Comparison of ENCODE assay signal across 9 cellular contexts in genomic region chrX:136747003-136747986, GRCh38. TPM values are rescaled to one million over a fixed set of nuclear protein-coding genes. Genes with fewer than 3 reads are reported as not detected.
A peak's percentile ranks its signal among the peaks of the same experiment; 100 is the strongest.
DNase-seq lines count a peak whose midpoint lies in the region; ATAC-seq, FAIRE-seq and TF ChIP-seq lines count a peak whose summit lies in the region.
"Had no signal": no experiment of that assay in that cellular context is flagged by ENCODE, and none has a peak within 500 bp of the region (broad histone marks: within the 10 kb centered on the region; RNA-seq: fewer than 3 reads in every experiment).

No MANE protein-coding gene starts in this region.

- peaks cover 59% of the 10 kb centered on the region for H3K36me3 Mint-ChIP-seq in T-helper 2 cell treated with Interferon-gamma antibody and Interleukin-4, amounts not matched to agents 5 μg/mL and 100 μg/mL, for 36 hours (ENCODE audit: low read depth)
- peaks cover 2% of the 10 kb centered on the region for H3K36me3 Mint-ChIP-seq in T-helper 17 cell (ENCODE audit: low read depth)

- no peak overlapping the region for H3K4me3 ChIP-seq in pancreas

- H3K4me1 ChIP-seq in pancreas = no peaks in the 10 kb centered on the region

- H3K27me3 Mint-ChIP-seq in T-helper 2 cell treated with Interferon-gamma antibody and Interleukin-4, amounts not matched to agents 5 μg/mL and 100 μg/mL, for 36 hours (ENCODE audit: low read depth) = no peaks in the 10 kb centered on the region
- H3K27me3 Mint-ChIP-seq in T-helper 17 cell = no peaks in the 10 kb centered on the region

- no peaks in the 10 kb centered on the region for H3K9me3 ChIP-seq in T-helper 17 cell (ENCODE audit: control insufficient read depth, low read length, poor library complexity, severe bottlenecking)
- H3K9me3 ChIP-seq in pancreas = no peaks in the 10 kb centered on the region

- TF ChIP-seq CTCF in pancreas (IDR thresholded peaks at IDR 0.05) = no peak

- peaks cover 82% of the 10 kb centered on the region for H3K4me1 Mint-ChIP-seq in T-helper 2 cell treated with Interferon-gamma antibody and Interleukin-4, amounts not matched to agents 5 μg/mL and 100 μg/mL, for 36 hours (ENCODE audit: low read depth)
- H3K4me1 Mint-ChIP-seq in T-helper 17 cell = peaks cover 41% of the 10 kb centered on the region

- no peak for DNase-seq in T-helper 2 cell treated with Interferon-gamma antibody and Interleukin-4, amounts not matched to agents 5 μg/mL and 100 μg/mL, for 36 hours (ENCODE audit: low spot score)
- DNase-seq in T-helper 2 cell (no peak), T-helper 17 cell (no peak), pancreas (no peak), GM03348 (ENCODE audit: low spot score) (no peak), NCI-H187 treated with DMSO at 0.1 percent for 48 hours (lab: John Stamatoyannopoulos, UW) (no peak)
- DNase-seq: IMR-90 had no signal

- 62 to 70% methylated on average over 8 of the region's 8 CpGs for WGBS in pancreas, 2 donors

- H3K27ac ChIP-seq in pancreas = no peak overlapping the region

- peak overlapping the region; percentile 81 for H3K27ac Mint-ChIP-seq in T-helper 2 cell treated with Interferon-gamma antibody and Interleukin-4, amounts not matched to agents 5 μg/mL and 100 μg/mL, for 36 hours
- H3K27ac Mint-ChIP-seq in T-helper 17 cell = peak overlapping the region; percentile 93

- no peaks in the 10 kb centered on the region for H3K27me3 ChIP-seq in pancreas

- intact Hi-C loops in pancreas (cut with DNase I) = no loop called here

- H3K9me3 Mint-ChIP-seq in T-helper 2 cell treated with Interferon-gamma antibody and Interleukin-4, amounts not matched to agents 5 μg/mL and 100 μg/mL, for 36 hours = no peaks in the 10 kb centered on the region

- ATAC-seq in HG02870 (IDR thresholded peaks at IDR 0.05; ENCODE audit: unreplicated experiment) (peak; percentile 49), T-helper 17 cell (peak; percentile 44), pancreas (no peak), HG02938 (IDR thresholded peaks at IDR 0.05; ENCODE audit: unreplicated experiment) (no peak)

- H3K4me3 Mint-ChIP-seq in T-helper 2 cell treated with Interferon-gamma antibody and Interleukin-4, amounts not matched to agents 5 μg/mL and 100 μg/mL, for 36 hours = peak overlapping the region; percentile 71
- no peak overlapping the region for H3K4me3 Mint-ChIP-seq in T-helper 17 cell

- H3K36me3 ChIP-seq in pancreas = no peaks in the 10 kb centered on the region

- FAIRE-seq in pancreas (lab: Jason Lieb, UNC) = peak; percentile 51

RNA-seq across cellular contexts. Expression of gene ARHGEF6, which starts 33.4 kb away (rescaled TPM):
- total RNA-seq in T-helper 17 cell (10 to 100 TPM; 68.6 to 70.7 TPM), pancreas (1 to 10 TPM; 1.2 to 6.2 (median 2.7) TPM)
- polyA plus RNA-seq in pancreas = 1 to 10 TPM; 1.2 to 1.9 TPM

Comparison
In these comparisons a context has a peak if more than half of its experiments do, and no peak if none do; other contexts are left out.
1. ATAC-seq: peak in HG02870 (single experiment) and T-helper 17 cell (single experiment); none in pancreas (0 of 4) and HG02938 (single experiment).
2. RNA of gene ARHGEF6, which starts 33.4 kb away (total RNA-seq): 68.6 to 70.7 TPM in T-helper 17 cell; 1.2 to 6.2 TPM in pancreas; every median in the first group is over 4 times any median in the second.